17 cellular contexts compared by ENCODE assay signal in the genomic region with DNA sequence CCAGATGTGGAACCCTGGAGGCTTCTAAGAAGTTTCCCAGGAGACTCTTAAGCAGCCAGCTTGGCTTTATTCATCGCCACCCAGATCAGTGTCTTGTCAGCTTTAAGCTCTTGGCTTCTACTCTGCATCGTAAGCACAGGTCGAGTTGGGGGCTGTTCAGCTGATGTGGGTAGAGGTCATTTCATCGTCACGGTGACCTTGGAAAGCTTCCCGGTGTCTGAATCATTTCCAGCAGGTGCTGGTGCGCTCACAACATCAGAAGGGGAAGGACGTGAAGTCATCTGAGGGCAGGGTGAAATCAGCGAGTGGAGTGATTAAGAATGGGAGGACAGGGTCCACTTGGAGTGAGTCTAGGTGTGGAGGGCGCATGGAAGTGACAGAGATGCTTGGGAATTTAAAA.
A peak's percentile ranks its signal among the peaks of the same experiment; 100 is the strongest.
DNase-seq lines count a peak whose midpoint lies in the region; ATAC-seq and TF ChIP-seq lines count a peak whose summit lies in the region.
"Had no signal": no experiment of that assay in that cellular context is flagged by ENCODE, and none has a peak within 500 bp of the region (broad histone marks: within the 10 kb centered on the region; RNA-seq: fewer than 3 reads in every experiment).

No MANE protein-coding gene starts in this region.

- H3K27me3 ChIP-seq in GM23248 (replicated peaks; ENCODE audit: insufficient read depth) (no peaks in the 10 kb centered on the region), adrenal gland (no peaks in the 10 kb centered on the region), fibroblast of lung (ENCODE audit: control insufficient read depth, insufficient read depth, low read length) (no peaks in the 10 kb centered on the region), neural progenitor cell (no peaks in the 10 kb centered on the region)
- H3K27me3 ChIP-seq: BE2C, sigmoid colon, SJSA1 had no signal

- 68 to 69% methylated on average over 10 of the region's 10 CpGs for WGBS in GM23248 (ENCODE audit: low coverage in 1 of 2, low lambda C conversion rate in 2 of 2, missing lambda C conversion rate in 2 of 2), 2 experiments
- whole genome bisulfite sequencing in adrenal gland, 4 donors: 34 to 56% (median 40%) methylated on average over 10 of the region's 10 CpGs

- peaks cover 5% of the 10 kb centered on the region for H3K27me3 Mint-ChIP-seq in neural progenitor cell (ENCODE audit: insufficient read depth, low read depth)

- H3K9me3 ChIP-seq in GM23248 (ENCODE audit: low read depth) (no peaks in the 10 kb centered on the region), adrenal gland (replicated peaks in 1 of 3) (no peaks in the 10 kb centered on the region), fibroblast of lung (ENCODE audit: control insufficient read depth, insufficient read depth, low read depth, low read length) (no peaks in the 10 kb centered on the region), neural progenitor cell (ENCODE audit: low read depth) (no peaks in the 10 kb centered on the region)
- H3K9me3 ChIP-seq: BE2C, sigmoid colon, SJSA1 had no signal

- DNase-seq in GM23248 (peak; percentile 13), adrenal gland (peak in 4 of 7 donors; percentile 31 to 45 (median 36)), fibroblast of lung (ENCODE audit: low read depth in 2 of 2) (peak; percentile 87 to 88), neural progenitor cell (ENCODE audit: low spot score) (no peak), SW480 (ENCODE audit: low spot score) (no peak), NCI-H1417 (lab: John Stamatoyannopoulos, UW) (no peak), pons (ENCODE audit: low spot score) (no peak)
- DNase-seq: activated effector memory CD4-positive, alpha-beta T cell treated with anti-CD3 and anti-CD28 coated beads, Interleukin-2, amount 50 U/mL, for 16 hours; BE2C; DMS79; NCI-H187; sigmoid colon; stimulated activated naive CD4-positive, alpha-beta T cell had no signal

- no peak for ATAC-seq in HG03280 (IDR thresholded peaks at IDR 0.05; ENCODE audit: unreplicated experiment)
- ATAC-seq: GM12878 had no signal

- H3K4me1 ChIP-seq in GM23248 (ENCODE audit: insufficient read depth) (peaks cover 4% of the 10 kb centered on the region; the same call in 1 of the 2 replicates), adrenal gland (replicated peaks in 1 of 2) (no peaks in the 10 kb centered on the region), fibroblast of lung (ENCODE audit: control insufficient read depth, extremely low read depth, insufficient read depth, low read length) (peaks cover 2% of the 10 kb centered on the region), neural progenitor cell (peaks cover 7% of the 10 kb centered on the region)
- H3K4me1 ChIP-seq: BE2C, sigmoid colon had no signal

- in situ Hi-C loops in GM23248 (cut with MboI): loop anchor here (10.0 kb wide), 1 partner anchor 270 kb away; no protein-coding TSS in a partner anchor

- H3K36me3 ChIP-seq in GM23248 (ENCODE audit: low read depth): peaks cover 36% of the 10 kb centered on the region; the same call in 1 of the 2 replicates
- H3K36me3 ChIP-seq in adrenal gland (replicated peaks in 1 of 2): no peaks in the 10 kb centered on the region
- no peaks in the 10 kb centered on the region for H3K36me3 ChIP-seq in fibroblast of lung (ENCODE audit: control insufficient read depth, insufficient read depth, low read length)
- no peaks in the 10 kb centered on the region for H3K36me3 ChIP-seq in neural progenitor cell
- H3K36me3 ChIP-seq: BE2C, sigmoid colon, SJSA1 had no signal

- H3F3A ChIP-seq in GM23248 (ENCODE audit: insufficient read depth): peaks cover 20% of the 10 kb centered on the region
- no peaks in the 10 kb centered on the region for H3F3A ChIP-seq in neural progenitor cell (ENCODE audit: low read depth)

- no peaks in the 10 kb centered on the region for H3K9me2 ChIP-seq in GM23248 (ENCODE audit: insufficient read depth)

- H3K36me3 Mint-ChIP-seq in neural progenitor cell: peaks cover 8% of the 10 kb centered on the region

- no peaks in the 10 kb centered on the region for H3K9me3 Mint-ChIP-seq in neural progenitor cell

- peaks cover 44% of the 10 kb centered on the region for H3K4me1 Mint-ChIP-seq in neural progenitor cell

- no peak overlapping the region for H3K4me3 Mint-ChIP-seq in neural progenitor cell

- H4K20me1 ChIP-seq in GM23248 (ENCODE audit: insufficient read depth): no peaks in the 10 kb centered on the region; the same call in 1 of the 2 replicates
- H4K20me1 ChIP-seq in fibroblast of lung (ENCODE audit: control insufficient read depth, extremely low read depth, insufficient read depth, low read length): no peaks in the 10 kb centered on the region
- H4K20me1 ChIP-seq in neural progenitor cell (ENCODE audit: low read depth): no peaks in the 10 kb centered on the region

- H3K79me2 ChIP-seq in GM23248 (ENCODE audit: insufficient read depth): peaks cover 97% of the 10 kb centered on the region
- H3K79me2 ChIP-seq in fibroblast of lung (ENCODE audit: control insufficient read depth, insufficient read depth, low read length): no peaks in the 10 kb centered on the region
- H3K79me2 ChIP-seq in neural progenitor cell (ENCODE audit: low read depth): no peaks in the 10 kb centered on the region

- intact Hi-C loops in adrenal gland (cut with DNase I): no loop called here

- H2AFZ ChIP-seq in GM23248: no peak overlapping the region
- H2AFZ ChIP-seq in fibroblast of lung (ENCODE audit: low read length): no peak overlapping the region
- H2AFZ ChIP-seq in neural progenitor cell (replicated peaks): no peak overlapping the region

- peak overlapping the region; percentile 80 for H3K27ac Mint-ChIP-seq in neural progenitor cell

- TF ChIP-seq CTCF in adrenal gland (IDR thresholded peaks at IDR 0.05) (no peak), fibroblast of lung (conservative IDR thresholded peaks at IDR 0.05 in 1 of 2, IDR thresholded peaks at IDR 0.05 in 1 of 2; ENCODE audit: low read depth in 1 of 2, low read length in 2 of 2) (no peak), neural progenitor cell (IDR thresholded peaks at IDR 0.05) (no peak)

- H3K4me2 ChIP-seq in GM23248 (ENCODE audit: unreplicated experiment): no peak overlapping the region
- no peak overlapping the region for H3K4me2 ChIP-seq in fibroblast of lung (ENCODE audit: extremely low read depth, insufficient read depth, low read length)
- no peak overlapping the region for H3K4me2 ChIP-seq in neural progenitor cell
- H3K4me2 ChIP-seq: KMS-11 had no signal

- no peak for TF ChIP-seq POLR2A in adrenal gland (IDR thresholded peaks at IDR 0.05)

- H3K27ac ChIP-seq in GM23248 (no peak overlapping the region), adrenal gland (no peak overlapping the region), fibroblast of lung (ENCODE audit: insufficient read depth, low read length) (no peak overlapping the region), neural progenitor cell (no peak overlapping the region)
- H3K27ac ChIP-seq: KMS-11, SJSA1 had no signal

- H3K9ac ChIP-seq in GM23248 (no peak overlapping the region), fibroblast of lung (ENCODE audit: insufficient read depth, low read length) (no peak overlapping the region), neural progenitor cell (no peak overlapping the region)
- H3K9ac ChIP-seq: KMS-11 had no signal

- H3K4me3 ChIP-seq in GM23248 (no peak overlapping the region), adrenal gland (no peak overlapping the region), fibroblast of lung (replicated peaks in 1 of 4; ENCODE audit: control extremely low read depth in 1 of 4, insufficient read depth in 1 of 4, low read depth in 3 of 4, low read length in 4 of 4) (no peak overlapping the region), neural progenitor cell (no peak overlapping the region)
- H3K4me3 ChIP-seq: GM12878, sigmoid colon, SJSA1 had no signal

Comparison
In these comparisons a context has a peak if more than half of its experiments do, and no peak if none do; other contexts are left out.
1. DNase-seq: peak in GM23248 (single experiment), adrenal gland (4 of 7) and fibroblast of lung (2 of 2); none in neural progenitor cell (single experiment), SW480 (single experiment), NCI-H1417 (0 of 3) and pons (single experiment).